2 cellular contexts compared by ENCODE assay signal in genomic region chr12:40737416-40737815, GRCh38. TPM values are rescaled to one million over a fixed set of nuclear protein-coding genes. Genes with fewer than 3 reads are reported as not detected.
"Had no signal": no experiment of that assay in that cellular context is flagged by ENCODE, and none has a peak within 500 bp of the region (broad histone marks: within the 10 kb centered on the region; RNA-seq: fewer than 3 reads in every experiment).

No MANE protein-coding gene starts in this region.

RNA-seq across cellular contexts. Expression of gene CNTN1, which starts 45.2 kb away (rescaled TPM):
- total RNA-seq: natural killer cell; natural killer cell treated with Interleukin-12 subunit alpha and Interleukin-12 subunit beta and Interleukin-15 and Interleukin-18, amount 100 ng/mL, for 72 hours had no signal
